ENCODE assay signal across 8 cellular contexts in genomic region chr5:83077662-83078261, GRCh38. TPM values are rescaled to one million over a fixed set of nuclear protein-coding genes. Genes with fewer than 3 reads are reported as not detected.
DNase-seq lines count a peak whose midpoint lies in the region; ATAC-seq and TF ChIP-seq lines count a peak whose summit lies in the region.

No MANE protein-coding gene starts in this region.

- peak overlapping the region; percentile 99 for H3K27ac Mint-ChIP-seq in activated T-cell treated with anti-CD3 and anti-CD28 coated beads, Interleukin-2, amount 50 U/mL, for 24 hours

- H4K20me1 ChIP-seq in OCI-LY1 (ENCODE audit: insufficient read depth, low read length) (no peaks in the 10 kb centered on the region), mammary epithelial cell (ENCODE audit: insufficient read depth, low read length) (no peaks in the 10 kb centered on the region)

- peak; percentile 7 for ATAC-seq in HG02798 (IDR thresholded peaks at IDR 0.05; ENCODE audit: poor library complexity, unreplicated experiment)

- H3K27me3 ChIP-seq in OCI-LY1 (ENCODE audit: insufficient read depth, low read length), result no peaks in the 10 kb centered on the region
- H3K27me3 ChIP-seq in mammary epithelial cell (ENCODE audit: insufficient read depth, low read length), result no peaks in the 10 kb centered on the region
- no peaks in the 10 kb centered on the region for H3K27me3 ChIP-seq in liver (ENCODE audit: control insufficient read depth in 4 of 4, insufficient read depth in 4 of 4, low read length in 3 of 4)
- H3K27me3 ChIP-seq in transverse colon, result no peaks in the 10 kb centered on the region

- peaks cover 2% of the 10 kb centered on the region for H3K9me3 Mint-ChIP-seq in activated T-cell treated with anti-CD3 and anti-CD28 coated beads, Interleukin-2, amount 50 U/mL, for 24 hours

- intact Hi-C loops in mammary epithelial cell (cut with micrococcal nuclease), result loop anchor here (1.0 to 10.0 kb wide), 6 partner anchors 177 to 723 kb away; no protein-coding TSS in a partner anchor
- intact Hi-C loops in transverse colon (cut with DNase I; ENCODE audit: low total_unique reads), result no loop called here

- TSS peak; percentile 64 for BruUV-seq in mammary epithelial cell (replicated peaks; lab: Mats Ljungman, UMichigan)

- peak overlapping the region; percentile 83 for H3K9ac ChIP-seq in OCI-LY1 (ENCODE audit: low read length)
- H3K9ac ChIP-seq in mammary epithelial cell (ENCODE audit: insufficient read depth, low read length), result peak overlapping the region; percentile 91
- H3K9ac ChIP-seq in liver (ENCODE audit: low read depth in 1 of 2, low read length in 2 of 2), result peak overlapping the region in 1 of 2 donors; percentile 91

- H3K27ac ChIP-seq in OCI-LY1 (ENCODE audit: low read depth, low read length, poor library complexity, severe bottlenecking) (peak overlapping the region; percentile 81), mammary epithelial cell (ENCODE audit: insufficient read depth, low read depth, low read length) (peak overlapping the region; percentile 87), liver (ENCODE audit: low read depth in 1 of 2, low read length in 2 of 2) (peak overlapping the region; percentile 71 to 82), transverse colon (peak overlapping the region; percentile 80 to 93 (median 91))

- peaks cover 44% of the 10 kb centered on the region for H3K4me1 Mint-ChIP-seq in activated T-cell treated with anti-CD3 and anti-CD28 coated beads, Interleukin-2, amount 50 U/mL, for 24 hours (ENCODE audit: low read depth)

- peaks cover 53% of the 10 kb centered on the region for H3K79me2 ChIP-seq in OCI-LY1 (ENCODE audit: insufficient read depth, low read length)
- peaks cover 58% of the 10 kb centered on the region for H3K79me2 ChIP-seq in mammary epithelial cell (ENCODE audit: insufficient read depth, low read length)

- in situ Hi-C loops in mammary epithelial cell (cut with MboI; ENCODE audit: low sequenced_read_pairs in 2 of 2) (no loop called here), transverse colon (cut with MboI; ENCODE audit: low pct_ligation_motif_present in 1 of 4, low pct_unique_long_range_greater_than_20kb in 1 of 4, low sequenced_read_pairs in 3 of 4) (no loop called here)

- no peak for TF ChIP-seq CTCF in OCI-LY1 (IDR thresholded peaks at IDR 0.05; ENCODE audit: low read length)
- no peak for TF ChIP-seq CTCF in mammary epithelial cell (conservative IDR thresholded peaks at IDR 0.05 in 1 of 2, IDR thresholded peaks at IDR 0.05 in 1 of 2; ENCODE audit: extremely low read depth in 1 of 2, insufficient read depth in 1 of 2, low read depth in 1 of 2, low read length in 2 of 2)
- no peak for TF ChIP-seq CTCF in liver (IDR thresholded peaks at IDR 0.05; ENCODE audit: low read depth, low read length, missing input control)
- TF ChIP-seq CTCF in transverse colon (IDR thresholded peaks at IDR 0.05), result no peak

- WGBS in mammary epithelial cell (ENCODE audit: low coverage, missing lambda C conversion rate), result 4% methylated on average over 14 of the region's 14 CpGs
- 4% methylated on average over 14 of the region's 14 CpGs for WGBS in liver
- 4 to 9% methylated on average over 14 of the region's 14 CpGs for WGBS in transverse colon (ENCODE audit: low coverage in 1 of 2), 2 donors

- no peak for TF ChIP-seq POLR2A in transverse colon (IDR thresholded peaks at IDR 0.05)

- CTCF ChIA-PET in mammary epithelial cell (lab: Charles Lee; ENCODE audit: low non-redundant PET), result interaction anchor here (0.6 kb wide), 2 partner anchors 396 to 433 kb away, joined by 3 to 4 read pairs; no protein-coding TSS in a partner anchor

- H3K4me1 ChIP-seq in OCI-LY1 (ENCODE audit: insufficient read depth, low read length, severe bottlenecking) (peaks cover 26% of the 10 kb centered on the region), mammary epithelial cell (ENCODE audit: insufficient read depth, low read length) (peaks cover 8% of the 10 kb centered on the region), liver (ENCODE audit: control insufficient read depth in 4 of 4, insufficient read depth in 4 of 4, low read length in 3 of 4) (peaks cover 3 to 19% (median 13%) of the 10 kb centered on the region in 4 donors), transverse colon (peaks cover 3 to 24% (median 9%) of the 10 kb centered on the region in 4 donors)

- no peak for TF ChIP-seq RAD21 in liver (IDR thresholded peaks at IDR 0.05)

- H3K4me2 ChIP-seq in OCI-LY1 (ENCODE audit: low read length) (peak overlapping the region; percentile 78), mammary epithelial cell (ENCODE audit: insufficient read depth, low read depth, low read length) (peak overlapping the region; percentile 71)

- H3K36me3 Mint-ChIP-seq in activated T-cell treated with anti-CD3 and anti-CD28 coated beads, Interleukin-2, amount 50 U/mL, for 24 hours (ENCODE audit: low read depth), result peaks cover 49% of the 10 kb centered on the region

- H3K4me3 ChIP-seq in OCI-LY1 (ENCODE audit: low read depth, low read length, poor library complexity, severe bottlenecking), result peak overlapping the region; percentile 80
- peak overlapping the region; percentile 67 to 91 (median 75) for H3K4me3 ChIP-seq in mammary epithelial cell (replicated peaks in 1 of 3; ENCODE audit: insufficient read depth in 1 of 3, low read depth in 2 of 3, low read length in 3 of 3)
- H3K4me3 ChIP-seq in liver (ENCODE audit: low read depth in 1 of 3, low read length in 3 of 3), result peak overlapping the region; percentile 87 to 95 (median 91)
- H3K4me3 ChIP-seq in transverse colon, result peak overlapping the region; percentile 72 to 89 (median 84)

- no peaks in the 10 kb centered on the region for H3F3A ChIP-seq in OCI-LY1 (ENCODE audit: insufficient read depth, low read length)

- H3K27me3 Mint-ChIP-seq in activated T-cell treated with anti-CD3 and anti-CD28 coated beads, Interleukin-2, amount 50 U/mL, for 24 hours, result no peaks in the 10 kb centered on the region

- TF ChIP-seq EP300 in transverse colon (IDR thresholded peaks at IDR 0.05; ENCODE audit: low read depth), result no peak

- no peaks in the 10 kb centered on the region for H3K9me3 ChIP-seq in OCI-LY1 (ENCODE audit: low read length)
- no peaks in the 10 kb centered on the region for H3K9me3 ChIP-seq in mammary epithelial cell (replicated peaks; ENCODE audit: insufficient read depth, low read length)
- H3K9me3 ChIP-seq in liver (ENCODE audit: control insufficient read depth in 4 of 4, low read length in 3 of 4), result no peaks in the 10 kb centered on the region
- H3K9me3 ChIP-seq in transverse colon, result no peaks in the 10 kb centered on the region

- peak overlapping the region; percentile 99 for H3K4me3 Mint-ChIP-seq in activated T-cell treated with anti-CD3 and anti-CD28 coated beads, Interleukin-2, amount 50 U/mL, for 24 hours

- no peak for DNase-seq in activated T-cell treated with anti-CD3 and anti-CD28 coated beads, Interleukin-2, amount 50 U/mL, for 24 hours
- DNase-seq in activated T-cell treated with anti-CD3 and anti-CD28 coated beads, Interleukin-2, amount 50 U/mL, for 1 hour, result no peak
- DNase-seq in mammary epithelial cell (no peak), transverse colon (peak; percentile 14), 8988T (no peak)

- H3K36me3 ChIP-seq in OCI-LY1 (ENCODE audit: insufficient read depth, low read length) (peaks cover 20% of the 10 kb centered on the region; the same call in 1 of the 2 replicates), mammary epithelial cell (ENCODE audit: insufficient read depth, low read length) (no peaks in the 10 kb centered on the region), liver (ENCODE audit: control insufficient read depth in 4 of 4, insufficient read depth in 3 of 4, low read depth in 1 of 4, low read length in 3 of 4) (no peaks in the 10 kb centered on the region), transverse colon (no peaks in the 10 kb centered on the region)

- no peak overlapping the region for H2AFZ ChIP-seq in OCI-LY1 (ENCODE audit: low read length)
- peak overlapping the region; percentile 94 for H2AFZ ChIP-seq in mammary epithelial cell (ENCODE audit: low read depth, low read length)

- H3K9me2 ChIP-seq in OCI-LY1 (ENCODE audit: low read depth, low read length), result no peaks in the 10 kb centered on the region

- dilution Hi-C loops in mammary epithelial cell (cut with HindIII; ENCODE audit: low sequenced_read_pairs), result no loop called here

TF ChIP-seq in liver, 16 proteins besides CTCF, POLR2A, EP300 and RAD21:
- TF ChIP-seq GABPA (IDR thresholded peaks at IDR 0.05 in 1 of 2, conservative IDR thresholded peaks at IDR 0.05 in 1 of 2), result peak; percentile 66 to 84
- no peak for TF ChIP-seq YY1 (IDR thresholded peaks at IDR 0.05)
TF ChIP-seq in liver: peak in this region for 1.

RNA-seq across cellular contexts. Expression of gene XRCC4, which starts 0.4 kb away (rescaled TPM):
- total RNA-seq in mammary epithelial cell (1 to 10 TPM; 6.3 to 8.3 TPM), liver (1 to 10 TPM; 3.3 to 4.9 TPM), transverse colon (1 to 10 TPM in 2 of 4 donors, under 1 TPM in 1, not detected in 1; 0.60 to 8.1 (median 7.3) TPM)
- polyA plus RNA-seq in mammary epithelial cell (4.1 TPM), liver (1 to 10 TPM; 2.3 to 2.6 TPM)
- polyA minus RNA-seq in mammary epithelial cell, result not detected

RNA-seq across cellular contexts. Expression of gene TMEM167A, which starts 0.6 kb away (rescaled TPM):
- total RNA-seq in mammary epithelial cell (10 to 100 TPM; 49.8 to 88.5 TPM), liver (10 to 100 TPM; 31.8 to 42.4 TPM), transverse colon (10 to 100 TPM in 3 of 4 donors, 1 to 10 TPM in 1; 7.0 to 42.9 (median 32.4) TPM)
- polyA plus RNA-seq in mammary epithelial cell (23.6 TPM), liver (10 to 100 TPM; 27.0 to 55.2 TPM)
- polyA minus RNA-seq in mammary epithelial cell, result 9.3 TPM
